In the genomic region with DNA sequence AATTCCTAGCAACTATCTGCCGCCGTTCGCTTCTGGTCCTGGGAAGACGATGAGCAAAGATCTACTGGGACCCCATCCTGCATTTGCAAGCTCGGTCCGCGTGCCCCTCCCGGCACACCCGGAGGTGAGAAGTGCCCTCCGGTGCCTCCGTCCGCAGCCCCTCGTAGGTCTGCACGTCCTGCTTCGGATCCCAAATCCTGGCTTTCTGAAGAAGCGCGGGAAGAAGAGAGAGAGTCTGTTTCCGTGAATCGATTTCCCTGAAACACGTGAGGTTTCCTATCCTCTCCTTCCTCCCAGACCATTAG, we compare ENCODE assay signal across 8 cellular contexts. TPM values are rescaled to one million over a fixed set of nuclear protein-coding genes. Genes with fewer than 3 reads are reported as not detected.
A peak's percentile ranks its signal among the peaks of the same experiment; 100 is the strongest.
DNase-seq lines count a peak whose midpoint lies in the region; ATAC-seq and TF ChIP-seq lines count a peak whose summit lies in the region.

No MANE protein-coding gene starts in this region.

- no peaks in the 10 kb centered on the region for H3K9me3 Mint-ChIP-seq in CD4-positive, alpha-beta T cell

- H3K36me3 ChIP-seq in Panc1 (ENCODE audit: control insufficient read depth, insufficient read depth, low read length) (no peaks in the 10 kb centered on the region), esophagus squamous epithelium (no peaks in the 10 kb centered on the region), parathyroid adenoma (ENCODE audit: control insufficient read depth, insufficient read depth, low read length) (no peaks in the 10 kb centered on the region)

- peak overlapping the region; percentile 63 for H3K27ac Mint-ChIP-seq in CD4-positive, alpha-beta T cell

- H3K9ac ChIP-seq in parathyroid adenoma, result no peak overlapping the region

- H3K9me3 ChIP-seq in CD4-positive, alpha-beta T cell (ENCODE audit: control insufficient read depth, low read length), result no peaks in the 10 kb centered on the region
- H3K9me3 ChIP-seq in Panc1 (ENCODE audit: control insufficient read depth, insufficient read depth, low read depth, low read length) (no peaks in the 10 kb centered on the region), esophagus squamous epithelium (no peaks in the 10 kb centered on the region), parathyroid adenoma (ENCODE audit: control insufficient read depth, low read length) (no peaks in the 10 kb centered on the region)

- peak overlapping the region; percentile 91 for H3K4me3 Mint-ChIP-seq in CD4-positive, alpha-beta T cell

- no TSS peak for BruUV-seq in Panc1 (replicated peaks; lab: Mats Ljungman, UMichigan)

- ATAC-seq in CD4-positive, alpha-beta T cell (ENCODE audit: poor library complexity), result no peak
- ATAC-seq in Panc1, result no peak
- no peak for ATAC-seq in GM18498 (IDR thresholded peaks at IDR 0.05; ENCODE audit: unreplicated experiment)

- peaks cover 44% of the 10 kb centered on the region for H3K4me1 Mint-ChIP-seq in CD4-positive, alpha-beta T cell (ENCODE audit: low read depth)

- no peak overlapping the region for H3K27ac ChIP-seq in CD4-positive, alpha-beta T cell (ENCODE audit: low read depth, low read length)
- H3K27ac ChIP-seq in Panc1 (ENCODE audit: low read length) (peak overlapping the region; percentile 23; the same call in 1 of the 2 replicates), esophagus squamous epithelium (peak overlapping the region in 3 of 4 donors; percentile 42 to 70 (median 58)), parathyroid adenoma (no peak overlapping the region)

- H3K4me2 ChIP-seq in parathyroid adenoma (ENCODE audit: low read length), result peak overlapping the region; percentile 85

- POLR2A ChIA-PET in CD4-positive, alpha-beta T cell (lab: Charles Lee), result interaction anchor here (1.2 kb wide), 1 partner anchor 16 kb away, joined by 4 read pairs; no protein-coding TSS in a partner anchor
- POLR2A ChIA-PET in Panc1 (lab: Charles Lee), result interaction anchor here (0.6 kb wide), 1 partner anchor 1442 kb away, joined by 3 read pairs; no protein-coding TSS in a partner anchor

- in situ Hi-C loops in Panc1 (cut with HindIII; ENCODE audit: low pct_unique_long_range_greater_than_20kb, low sequenced_read_pairs), result no loop called here

- no peak for TF ChIP-seq CTCF in CD4-positive, alpha-beta T cell (IDR thresholded peaks at IDR 0.05)
- no peak for TF ChIP-seq CTCF in Panc1 (IDR thresholded peaks at IDR 0.05)
- no peak for TF ChIP-seq CTCF in esophagus squamous epithelium (IDR thresholded peaks at IDR 0.05)
- no peak for TF ChIP-seq CTCF in parathyroid adenoma (IDR thresholded peaks at IDR 0.05)

- peaks cover 31% of the 10 kb centered on the region for H3K27me3 ChIP-seq in CD4-positive, alpha-beta T cell (ENCODE audit: control insufficient read depth, insufficient read depth, low read length)
- peaks cover 44% of the 10 kb centered on the region for H3K27me3 ChIP-seq in Panc1 (ENCODE audit: control insufficient read depth, insufficient read depth, low read length)
- peaks cover 0 to 50% (median 0%) of the 10 kb centered on the region in 4 donors for H3K27me3 ChIP-seq in esophagus squamous epithelium
- H3K27me3 ChIP-seq in parathyroid adenoma (ENCODE audit: control insufficient read depth, insufficient read depth, low read length), result no peaks in the 10 kb centered on the region

- no peak for DNase-seq in CD4-positive, alpha-beta T cell
- DNase-seq in Panc1 (ENCODE audit: low read depth, low spot score) (no peak), esophagus squamous epithelium (lab: John Stamatoyannopoulos, UW) (no peak), NOMO-1 treated with DMSO at 0.1 percent for 48 hours (lab: John Stamatoyannopoulos, UW; ENCODE audit: unreplicated experiment) (no peak), 8988T (no peak), pons (ENCODE audit: low spot score) (no peak)

- WGBS in esophagus squamous epithelium, 2 donors, result 8% methylated on average over 18 to 20 of the region's 20 CpGs

- no peaks in the 10 kb centered on the region for H3K79me2 ChIP-seq in parathyroid adenoma

- peak overlapping the region; percentile 38 to 67 for H3K4me3 ChIP-seq in Panc1 (ENCODE audit: low read depth in 2 of 2, low read length in 2 of 2)
- H3K4me3 ChIP-seq in esophagus squamous epithelium, result peak overlapping the region; percentile 37 to 67 (median 62)
- peak overlapping the region; percentile 59 for H3K4me3 ChIP-seq in parathyroid adenoma (ENCODE audit: low read depth, low read length)

- H3K27me3 Mint-ChIP-seq in CD4-positive, alpha-beta T cell, result peaks cover 66% of the 10 kb centered on the region

- H3K4me1 ChIP-seq in Panc1 (ENCODE audit: control insufficient read depth, insufficient read depth, low read length), result peaks cover 10% of the 10 kb centered on the region; the same call in 1 of the 2 replicates
- peaks cover 3 to 36% (median 4%) of the 10 kb centered on the region in 3 donors for H3K4me1 ChIP-seq in esophagus squamous epithelium
- no peaks in the 10 kb centered on the region for H3K4me1 ChIP-seq in parathyroid adenoma

- intact Hi-C loops in CD4-positive, alpha-beta T cell (cut with DNase I, micrococcal nuclease), result loop anchor here (5.0 to 10.0 kb wide), 4 partner anchors 111 to 841 kb away; no protein-coding TSS in a partner anchor
- intact Hi-C loops in Panc1 (cut with micrococcal nuclease; ENCODE audit: unreplicated experiment) (loop anchor here (2.0 to 10.0 kb wide), 5 partner anchors 381 to 979 kb away; no protein-coding TSS in a partner anchor), esophagus squamous epithelium (cut with DNase I) (loop anchor here (10.0 kb wide), 1 partner anchor 501 kb away; no protein-coding TSS in a partner anchor)

- no peak for TF ChIP-seq POLR2A in esophagus squamous epithelium (IDR thresholded peaks at IDR 0.05)

- peaks cover 10% of the 10 kb centered on the region for H3K36me3 Mint-ChIP-seq in CD4-positive, alpha-beta T cell (ENCODE audit: low read depth)

- H2AFZ ChIP-seq in parathyroid adenoma, result peak overlapping the region; percentile 3

- CTCF ChIA-PET in CD4-positive, alpha-beta T cell (lab: Charles Lee), result no interaction called here
- CTCF ChIA-PET in Panc1 (lab: Charles Lee), result interaction anchor here (0.7 kb wide), 1 partner anchor 501 kb away, joined by 6 read pairs; no protein-coding TSS in a partner anchor

RNA-seq across cellular contexts. Expression of gene OSR1, which starts 5.0 kb away (rescaled TPM):
- total RNA-seq in CD4-positive, alpha-beta T cell, result not detected
- 4.4 TPM for total RNA-seq in Panc1 (2021; ENCODE audit: unreplicated experiment)
- 5.1 TPM for polyA plus RNA-seq in Panc1 (2012; ENCODE audit: insufficient read length)
- total RNA-seq in esophagus squamous epithelium, result 1 to 10 TPM in 3 of 4 donors, under 1 TPM in 1; 0.19 to 4.4 (median 1.5) TPM

Comparison
In these comparisons a context has a peak if more than half of its experiments do, and no peak if none do; other contexts are left out.
1. H3K27ac ChIP-seq: peak in Panc1 (single experiment) and esophagus squamous epithelium (3 of 4); none in CD4-positive, alpha-beta T cell (single experiment) and parathyroid adenoma (single experiment).
2. Peak in every context shown above with its lines, with median percentiles within 50 percentile points of each other: H3K4me3 ChIP-seq.